Comparison of ENCODE assay signal across 1 cellular context in genomic region chr1:193104906-193105820, GRCh38.
TF ChIP-seq lines count a peak whose summit lies in the region.

TSS of gene GLRX2 (minus strand) at chr1:193105414. CDS start at chr1:193105382, 32 bp downstream.

TF ChIP-seq in K562, 482 proteins besides CTCF, POLR2A, EP300 and RAD21 (continued from another document and continues in another):
- no peak for TF ChIP-seq JUNB (CRISPR knock-in tag; conservative IDR thresholded peaks at IDR 0.05)
- TF ChIP-seq PKNOX1 (IDR thresholded peaks at IDR 0.05): no peak
- no peak for TF ChIP-seq FOXA1 (IDR thresholded peaks at IDR 0.05; ENCODE audit: borderline replicate concordance)
- peak; percentile 81 to 84 for TF ChIP-seq MAZ (CRISPR knock-in tag; conservative IDR thresholded peaks at IDR 0.05 in 1 of 2, IDR thresholded peaks at IDR 0.05 in 1 of 2)
- no peak for TF ChIP-seq MAFF (IDR thresholded peaks at IDR 0.05; ENCODE audit: low read length)
- TF ChIP-seq TCFL5 (CRISPR knock-in tag; conservative IDR thresholded peaks at IDR 0.05): no peak
- no peak for TF ChIP-seq ZNF395 (CRISPR knock-in tag; IDR thresholded peaks at IDR 0.05)
- no peak for TF ChIP-seq MED1 (CRISPR knock-in tag; IDR thresholded peaks at IDR 0.05; ENCODE audit: borderline replicate concordance)
- TF ChIP-seq ZFX (CRISPR knock-in tag; IDR thresholded peaks at IDR 0.05): peak; percentile 86
- no peak; the same call in 1 of the 2 replicates for TF ChIP-seq TFE3 (CRISPR knock-in tag; IDR thresholded peaks at IDR 0.05)
- TF ChIP-seq BHLHE40 (IDR thresholded peaks at IDR 0.05; ENCODE audit: low read length): peak; percentile 79
- TF ChIP-seq ARID4B (CRISPR knock-in tag; IDR thresholded peaks at IDR 0.05): peak; percentile 89
- TF ChIP-seq MLX (CRISPR knock-in tag; conservative IDR thresholded peaks at IDR 0.05): 0 out of 4 replicates have a peak, but pooled peaks of 1 of the 2 experiments have one; percentile 53
- TF ChIP-seq STAG1 (CRISPR knock-in tag; IDR thresholded peaks at IDR 0.05; ENCODE audit: borderline replicate concordance): no peak
- TF ChIP-seq NCOA2 (IDR thresholded peaks at IDR 0.05; ENCODE audit: partially characterized antibody in 2 of 2): no peak
- peak; percentile 87 for TF ChIP-seq KDM5B (IDR thresholded peaks at IDR 0.05; ENCODE audit: insufficient replicate concordance, low read depth, low read length)
- TF ChIP-seq L3MBTL2 (IDR thresholded peaks at IDR 0.05): peak; percentile 73
- peak; percentile 66 for TF ChIP-seq SAFB (IDR thresholded peaks at IDR 0.05; ENCODE audit: borderline replicate concordance, low read depth, low read length)
- no peak for TF ChIP-seq ZNF444 (CRISPR knock-in tag; IDR thresholded peaks at IDR 0.05)
- TF ChIP-seq PHF21A (IDR thresholded peaks at IDR 0.05; ENCODE audit: borderline replicate concordance, low read depth): no peak
- TF ChIP-seq ARHGAP35 (IDR thresholded peaks at IDR 0.05; ENCODE audit: partially characterized antibody): no peak
- TF ChIP-seq U2AF1 (optimal IDR thresholded peaks at IDR 0.05; ENCODE audit: low read depth, low read length): peak; percentile 90
- no peak for TF ChIP-seq TAF7 (tag; IDR thresholded peaks at IDR 0.05)
- 0 out of 2 replicates have a peak, but pooled peaks have one; percentile 10 for TF ChIP-seq CGGBP1 (CRISPR knock-in tag; IDR thresholded peaks at IDR 0.05)
- TF ChIP-seq ZNF274 (IDR thresholded peaks at IDR 0.05; ENCODE audit: borderline replicate concordance, low read depth, low read length): no peak
- no peak for TF ChIP-seq THRB (CRISPR knock-in tag; conservative IDR thresholded peaks at IDR 0.05)
- no peak for TF ChIP-seq E4F1 (CRISPR knock-in tag; IDR thresholded peaks at IDR 0.05; ENCODE audit: borderline replicate concordance)
- TF ChIP-seq TEAD1 (CRISPR knock-in tag; IDR thresholded peaks at IDR 0.05): peak; percentile 37 to 56; a peak in 2 of 4 replicates
- peak; percentile 51; the same call in 1 of the 2 replicates for TF ChIP-seq NR2C2 (CRISPR knock-in tag; IDR thresholded peaks at IDR 0.05)
- peak; percentile 56 for TF ChIP-seq NR2C2 (tag; IDR thresholded peaks at IDR 0.05)
- peak; percentile 90 for TF ChIP-seq RBBP5 (IDR thresholded peaks at IDR 0.05; ENCODE audit: borderline replicate concordance, insufficient read depth, low read length, poor library complexity, severe bottlenecking)
- no peak for TF ChIP-seq ZNF507 (tag; conservative IDR thresholded peaks at IDR 0.05)
- TF ChIP-seq ZNF717 (CRISPR knock-in tag; IDR thresholded peaks at IDR 0.05): no peak
- no peak for TF ChIP-seq ZSCAN32 (CRISPR knock-in tag; IDR thresholded peaks at IDR 0.05)
- TF ChIP-seq TEAD4 (IDR thresholded peaks at IDR 0.05; ENCODE audit: low read length): peak; percentile 73
- TF ChIP-seq TEAD4 (CRISPR knock-in tag; IDR thresholded peaks at IDR 0.05; ENCODE audit: borderline replicate concordance): no peak
- 0 out of 2 replicates have a peak, but pooled peaks have one; percentile 60 for TF ChIP-seq FOXP1 (CRISPR knock-in tag; IDR thresholded peaks at IDR 0.05)
- TF ChIP-seq GABPA (tag; conservative IDR thresholded peaks at IDR 0.05; ENCODE audit: low read depth): peak; percentile 44; the same call in 1 of the 2 replicates
- TF ChIP-seq CREM (IDR thresholded peaks at IDR 0.05; ENCODE audit: low read depth): peak; percentile 59
- TF ChIP-seq SFPQ (IDR thresholded peaks at IDR 0.05; ENCODE audit: low read depth, low read length): no peak
- no peak for TF ChIP-seq SRSF9 (IDR thresholded peaks at IDR 0.05; ENCODE audit: borderline replicate concordance, low read depth, low read length)
- TF ChIP-seq CEBPZ (IDR thresholded peaks at IDR 0.05; ENCODE audit: borderline replicate concordance, low read depth, low read length): no peak
- no peak for TF ChIP-seq ZNF699 (CRISPR knock-in tag; IDR thresholded peaks at IDR 0.05; ENCODE audit: insufficient replicate concordance)
- TF ChIP-seq ZSCAN29 (IDR thresholded peaks at IDR 0.05): no peak
- no peak for TF ChIP-seq POLR3A (IDR thresholded peaks at IDR 0.05; ENCODE audit: borderline replicate concordance, extremely low read depth, insufficient read depth, insufficient read length)
- TF ChIP-seq GTF2E2 (tag; IDR thresholded peaks at IDR 0.05): peak; percentile 76
